15 cellular contexts compared by ENCODE assay signal in genomic region chr6:3987576-3987975, GRCh38.
"Had no signal": no experiment of that assay in that cellular context is flagged by ENCODE, and none has a peak within 500 bp of the region (broad histone marks: within the 10 kb centered on the region; RNA-seq: fewer than 3 reads in every experiment).

No MANE protein-coding gene starts in this region.

- H3K27me3 ChIP-seq: foreskin keratinocyte, pancreas, tibial nerve had no signal

- H3K27ac ChIP-seq: foreskin keratinocyte, left ventricle myocardium inferior, SK-N-MC, tibial nerve had no signal

- H3K27ac Mint-ChIP-seq: activated CD4-positive, alpha-beta memory T cell treated with anti-CD3 and anti-CD28 coated beads, Interleukin-2, amount 10 ng/mL, durations not matched to agents 7 days and 5 days; activated T-cell treated with anti-CD3 and anti-CD28 coated beads, Interleukin-2, amount 50 U/mL, for 24 hours; memory B cell; stimulated activated naive B cell treated with anti-CD40 and anti-IgM and Interleukin-4, amounts not matched to agents 10 μg/mL and 1 μg/mL and 100 μg/mL, for 72 hours had no signal

- H3K9me3 Mint-ChIP-seq: activated CD4-positive, alpha-beta memory T cell treated with anti-CD3 and anti-CD28 coated beads, Interleukin-2, amount 10 ng/mL, durations not matched to agents 7 days and 5 days; activated T-cell treated with anti-CD3 and anti-CD28 coated beads, Interleukin-2, amount 50 U/mL, for 24 hours; memory B cell; stimulated activated naive B cell treated with anti-CD40 and anti-IgM and Interleukin-4, amounts not matched to agents 10 μg/mL and 1 μg/mL and 100 μg/mL, for 72 hours had no signal

- H3K4me3 Mint-ChIP-seq: activated CD4-positive, alpha-beta memory T cell treated with anti-CD3 and anti-CD28 coated beads, Interleukin-2, amount 10 ng/mL, durations not matched to agents 7 days and 5 days; activated T-cell treated with anti-CD3 and anti-CD28 coated beads, Interleukin-2, amount 50 U/mL, for 24 hours; memory B cell; stimulated activated naive B cell treated with anti-CD40 and anti-IgM and Interleukin-4, amounts not matched to agents 10 μg/mL and 1 μg/mL and 100 μg/mL, for 72 hours had no signal

- H3K27me3 Mint-ChIP-seq: activated CD4-positive, alpha-beta memory T cell treated with anti-CD3 and anti-CD28 coated beads, Interleukin-2, amount 10 ng/mL, durations not matched to agents 7 days and 5 days; activated T-cell treated with anti-CD3 and anti-CD28 coated beads, Interleukin-2, amount 50 U/mL, for 24 hours; memory B cell; stimulated activated naive B cell treated with anti-CD40 and anti-IgM and Interleukin-4, amounts not matched to agents 10 μg/mL and 1 μg/mL and 100 μg/mL, for 72 hours had no signal

- DNase-seq: activated CD4-positive, alpha-beta memory T cell treated with anti-CD3 and anti-CD28 coated beads, Interleukin-2, amount 10 ng/mL, durations not matched to agents 7 days and 5 days; activated CD4-positive, alpha-beta T cell treated with anti-CD3 and anti-CD28 coated beads for 4 hours; activated effector memory CD4-positive, alpha-beta T cell treated with Interleukin-2 at 50 U/mL for 16 hours; activated naive CD4-positive, alpha-beta T cell treated with anti-CD3 and anti-CD28 coated beads, Interleukin-2, amount 50 U/mL, for 16 hours; activated T-cell treated with anti-CD3 and anti-CD28 coated beads, Interleukin-2, amount 50 U/mL, for 24 hours; foreskin keratinocyte; glutamatergic neuron; hypothalamus; left ventricle myocardium inferior; stimulated activated naive B cell treated with anti-CD40 and anti-IgM and Interleukin-4, amounts not matched to agents 10 μg/mL and 1 μg/mL and 100 μg/mL, for 72 hours; T-helper 1 cell had no signal

- H3K36me3 ChIP-seq: left ventricle myocardium inferior, pancreas, tibial nerve had no signal

- H3K4me3 ChIP-seq: left ventricle myocardium inferior, pancreas, SK-N-MC, tibial nerve had no signal

- ATAC-seq: foreskin keratinocyte had no signal

- H3K9me3 ChIP-seq: left ventricle myocardium inferior, pancreas, tibial nerve had no signal
